10 cellular contexts compared by ENCODE assay signal in genomic region chr11:70364745-70365535, GRCh38. TPM values are rescaled to one million over a fixed set of nuclear protein-coding genes. Genes with fewer than 3 reads are reported as not detected.
DNase-seq lines count a peak whose midpoint lies in the region; ATAC-seq, FAIRE-seq and TF ChIP-seq lines count a peak whose summit lies in the region.
"Had no signal": no experiment of that assay in that cellular context is flagged by ENCODE, and none has a peak within 500 bp of the region (broad histone marks: within the 10 kb centered on the region; RNA-seq: fewer than 3 reads in every experiment).

No MANE protein-coding gene starts in this region.

- H3K27me3 Mint-ChIP-seq in central memory CD8-positive, alpha-beta T cell = no peaks in the 10 kb centered on the region

- H3K36me3 Mint-ChIP-seq in central memory CD8-positive, alpha-beta T cell (ENCODE audit: insufficient read depth) = peaks cover 23% of the 10 kb centered on the region

- peak overlapping the region; percentile 58 for H3K27ac Mint-ChIP-seq in central memory CD8-positive, alpha-beta T cell (ENCODE audit: low read depth)

- no peaks in the 10 kb centered on the region for H3K9me3 Mint-ChIP-seq in central memory CD8-positive, alpha-beta T cell

- H3K4me3 ChIP-seq in Jurkat, Clone E6-1 (ENCODE audit: low read length) = peak overlapping the region; percentile 3

- peak; percentile 87 for ATAC-seq in central memory CD8-positive, alpha-beta T cell (replicated peaks; ENCODE audit: extremely low read depth, poor library complexity, severe bottlenecking)
- no peak for ATAC-seq in HG03439 (IDR thresholded peaks at IDR 0.05; ENCODE audit: unreplicated experiment)

- H3K4me1 Mint-ChIP-seq in central memory CD8-positive, alpha-beta T cell = peaks cover 22% of the 10 kb centered on the region

- CTCF ChIA-PET in HEK293T (lab: Yijun Ruan, JAX) = no interaction called here

- POLR2A ChIA-PET in HEK293T (lab: Yijun Ruan, JAX) = no interaction called here

- FAIRE-seq in GM12892 (lab: Jason Lieb, UNC) = no peak
- FAIRE-seq: GM19239, keratinocyte had no signal

- peak overlapping the region; percentile 74 for H3K4me3 Mint-ChIP-seq in central memory CD8-positive, alpha-beta T cell

- DNase-seq in Jurkat, Clone E6-1 (ENCODE audit: low read depth, low spot score) = peak; percentile 86
- DNase-seq in activated CD4-positive, alpha-beta T cell treated with anti-CD3 and anti-CD28 coated beads, Interleukin-2, amount 50 U/mL, for 4 hours = peak; percentile 65 to 68
- DNase-seq in central memory CD8-positive, alpha-beta T cell (ENCODE audit: low spot score in 2 of 2) = peak in 1 of 2 donors; percentile 27
- peak; percentile 64 for DNase-seq in stimulated activated CD8-positive, alpha-beta memory T cell treated with anti-CD3 and anti-CD28 coated beads, Interleukin-12 subunit alpha, Interleukin-12 subunit beta, amount 100 ng/mL, for 4 hours (ENCODE audit: low read depth)
- no peak for DNase-seq in HEK293T (ENCODE audit: extremely low spot score)
- no peak for DNase-seq in LoVo (ENCODE audit: low spot score)
- no peak for DNase-seq in GM12892 (ENCODE audit: insufficient read length)

- TF ChIP-seq POLR2A in GM12892 (IDR thresholded peaks at IDR 0.05; ENCODE audit: low read depth, low read length) = no peak

TF ChIP-seq in HEK293T, 16 proteins besides CTCF, POLR2A, EP300 and RAD21:
- TF ChIP-seq HDGF (IDR thresholded peaks at IDR 0.05; ENCODE audit: borderline replicate concordance) (no peak), BHLHE40 (IDR thresholded peaks at IDR 0.05; ENCODE audit: borderline replicate concordance) (no peak), ARNT (IDR thresholded peaks at IDR 0.05) (no peak), ELF4 (IDR thresholded peaks at IDR 0.05) (no peak), TARDBP (IDR thresholded peaks at IDR 0.05) (no peak), SP1 (IDR thresholded peaks at IDR 0.05) (no peak), FOXM1 (IDR thresholded peaks at IDR 0.05; ENCODE audit: borderline replicate concordance) (no peak), L3MBTL2 (conservative IDR thresholded peaks at IDR 0.05) (no peak), SUZ12 (IDR thresholded peaks at IDR 0.05) (no peak), CTBP1 (IDR thresholded peaks at IDR 0.05; ENCODE audit: borderline replicate concordance) (no peak), NFRKB (IDR thresholded peaks at IDR 0.05) (no peak), ZNF384 (IDR thresholded peaks at IDR 0.05) (no peak)
- TF ChIP-seq, protein P1, sequence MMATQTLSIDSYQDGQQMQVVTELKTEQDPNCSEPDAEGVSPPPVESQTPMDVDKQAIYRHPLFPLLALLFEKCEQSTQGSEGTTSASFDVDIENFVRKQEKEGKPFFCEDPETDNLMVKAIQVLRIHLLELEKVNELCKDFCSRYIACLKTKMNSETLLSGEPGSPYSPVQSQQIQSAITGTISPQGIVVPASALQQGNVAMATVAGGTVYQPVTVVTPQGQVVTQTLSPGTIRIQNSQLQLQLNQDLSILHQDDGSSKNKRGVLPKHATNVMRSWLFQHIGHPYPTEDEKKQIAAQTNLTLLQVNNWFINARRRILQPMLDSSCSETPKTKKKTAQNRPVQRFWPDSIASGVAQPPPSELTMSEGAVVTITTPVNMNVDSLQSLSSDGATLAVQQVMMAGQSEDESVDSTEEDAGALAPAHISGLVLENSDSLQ (IDR thresholded peaks at IDR 0.05) = no peak

RNA-seq across cellular contexts. Expression of gene CTTN, which starts 33.4 kb away (rescaled TPM):
- 16.5 TPM for polyA plus RNA-seq in Jurkat, Clone E6-1 (2012; ENCODE audit: insufficient read depth, insufficient read length)
- polyA plus RNA-seq in GM12892 (2012; ENCODE audit: missing spikeins) = 23.7 TPM

Comparison
In these comparisons a context has a peak if more than half of its experiments do, and no peak if none do; other contexts are left out.
1. DNase-seq: peak in Jurkat, Clone E6-1 (single experiment), activated CD4-positive, alpha-beta T cell treated with anti-CD3 and anti-CD28 coated beads, Interleukin-2, amount 50 U/mL, for 4 hours (2 of 2) and stimulated activated CD8-positive, alpha-beta memory T cell treated with anti-CD3 and anti-CD28 coated beads, Interleukin-12 subunit alpha, Interleukin-12 subunit beta, amount 100 ng/mL, for 4 hours (single experiment); none in HEK293T (single experiment), LoVo (single experiment) and GM12892 (single experiment).